ENCODE assay signal across 19 cellular contexts in genomic region chr3:123725652-123726400, GRCh38.
A peak's percentile ranks its signal among the peaks of the same experiment; 100 is the strongest.
DNase-seq lines count a peak whose midpoint lies in the region; ATAC-seq, FAIRE-seq and TF ChIP-seq lines count a peak whose summit lies in the region.
"Had no signal": no experiment of that assay in that cellular context is flagged by ENCODE, and none has a peak within 500 bp of the region (broad histone marks: within the 10 kb centered on the region; RNA-seq: fewer than 3 reads in every experiment).

No MANE protein-coding gene starts in this region.

- no peaks in the 10 kb centered on the region for H3K36me3 Mint-ChIP-seq in MCF 10A (ENCODE audit: insufficient read depth, unreplicated experiment)
- no peaks in the 10 kb centered on the region for H3K36me3 Mint-ChIP-seq in type B pancreatic cell
- no peaks in the 10 kb centered on the region for H3K36me3 Mint-ChIP-seq in CD8-positive, alpha-beta memory T cell
- H3K36me3 Mint-ChIP-seq: activated CD4-positive, alpha-beta memory T cell treated with anti-CD3 and anti-CD28 coated beads for 36 hours had no signal

- H3K27me3 ChIP-seq in breast epithelium (no peaks in the 10 kb centered on the region), ascending aorta (no peaks in the 10 kb centered on the region), foreskin keratinocyte (peaks cover 3% of the 10 kb centered on the region)
- H3K27me3 ChIP-seq in CD8-positive, alpha-beta memory T cell (ENCODE audit: insufficient read depth, low read length, poor library complexity, severe bottlenecking), result no peaks in the 10 kb centered on the region
- H3K27me3 ChIP-seq: SJCRH30 had no signal

- H3K4me1 ChIP-seq in breast epithelium (no peaks in the 10 kb centered on the region), ascending aorta (peaks cover 0 to 25% of the 10 kb centered on the region in 2 donors), foreskin keratinocyte (peaks cover 3% of the 10 kb centered on the region), kidney (ENCODE audit: control insufficient read depth in 1 of 2, insufficient read depth in 1 of 2, low read depth in 1 of 2, low read length in 2 of 2) (peaks cover 0 to 5% of the 10 kb centered on the region in 2 donors)
- no peaks in the 10 kb centered on the region for H3K4me1 ChIP-seq in CD8-positive, alpha-beta memory T cell (ENCODE audit: insufficient read depth, low read length)
- H3K4me1 ChIP-seq: Caco-2 had no signal

- peak; percentile 8 for TF ChIP-seq CTCF in MCF 10A (IDR thresholded peaks at IDR 0.05; ENCODE audit: unreplicated experiment)
- TF ChIP-seq CTCF in breast epithelium (IDR thresholded peaks at IDR 0.05), result no peak
- TF ChIP-seq CTCF in ascending aorta (IDR thresholded peaks at IDR 0.05), result no peak
- TF ChIP-seq CTCF in foreskin keratinocyte (conservative IDR thresholded peaks at IDR 0.05), result no peak
- peak; percentile 50 for TF ChIP-seq CTCF in type B pancreatic cell (conservative IDR thresholded peaks at IDR 0.05)
- no peak for TF ChIP-seq CTCF in kidney (IDR thresholded peaks at IDR 0.05; ENCODE audit: borderline replicate concordance, extremely low read depth, insufficient read depth)

- no TSS peak for BruUV-seq in MCF 10A (replicated peaks; lab: Mats Ljungman, UMichigan)

- POLR2A ChIA-PET in MCF 10A (lab: Yijun Ruan, JAX), result interaction anchor here (0.9 kb wide), 1 partner anchor 235 kb away, joined by 3 read pairs; no protein-coding TSS in a partner anchor
- POLR2A ChIA-PET in CD8-positive, alpha-beta memory T cell (lab: Charles Lee), result no interaction called here

- no peak for FAIRE-seq in kidney (lab: Jason Lieb, UNC)
- FAIRE-seq: colon had no signal

- intact Hi-C loops in MCF 10A (cut with micrococcal nuclease) (loop anchor here (10.0 kb wide), 1 partner anchor 349 kb away; no protein-coding TSS in a partner anchor), breast epithelium (cut with DNase I; ENCODE audit: low total_unique reads) (no loop called here), ascending aorta (cut with DNase I) (no loop called here), kidney (cut with DNase I) (no loop called here)

- H3K9me3 ChIP-seq in breast epithelium (no peaks in the 10 kb centered on the region), ascending aorta (no peaks in the 10 kb centered on the region), kidney (ENCODE audit: control insufficient read depth in 1 of 2, low read length in 2 of 2) (no peaks in the 10 kb centered on the region)
- no peaks in the 10 kb centered on the region for H3K9me3 ChIP-seq in CD8-positive, alpha-beta memory T cell (ENCODE audit: low read length)
- H3K9me3 ChIP-seq: adrenal gland, Caco-2, SJCRH30 had no signal

- H3K27ac Mint-ChIP-seq in MCF 10A (ENCODE audit: low read depth, unreplicated experiment) (no peak overlapping the region), type B pancreatic cell (no peak overlapping the region)
- peak overlapping the region in 1 of 8 donors; percentile 1 for H3K27ac Mint-ChIP-seq in CD8-positive, alpha-beta memory T cell
- H3K27ac Mint-ChIP-seq: activated CD4-positive, alpha-beta memory T cell treated with anti-CD3 and anti-CD28 coated beads for 36 hours; activated T-cell treated with anti-CD3 and anti-CD28 coated beads, Interleukin-2, amount 50 U/mL, for 72 hours had no signal

- ATAC-seq in foreskin keratinocyte (peak; percentile 39), HG02981 (IDR thresholded peaks at IDR 0.05; ENCODE audit: unreplicated experiment) (no peak)
- ATAC-seq: activated T-cell treated with anti-CD3 and anti-CD28 coated beads, Interleukin-2, amount 50 U/mL, for 72 hours; right cardiac atrium had no signal

- H3K36me3 ChIP-seq in breast epithelium (no peaks in the 10 kb centered on the region), ascending aorta (peaks cover 0 to 15% of the 10 kb centered on the region in 2 donors), kidney (ENCODE audit: control insufficient read depth in 1 of 2, insufficient read depth in 2 of 2, low read length in 2 of 2) (peaks cover 0 to under 1% of the 10 kb centered on the region in 2 donors)
- H3K36me3 ChIP-seq in CD8-positive, alpha-beta memory T cell (ENCODE audit: insufficient read depth, low read length), result no peaks in the 10 kb centered on the region
- H3K36me3 ChIP-seq: adrenal gland, SJCRH30 had no signal

- no peak overlapping the region for H3K4me3 Mint-ChIP-seq in MCF 10A (ENCODE audit: unreplicated experiment)
- no peak overlapping the region for H3K4me3 Mint-ChIP-seq in type B pancreatic cell
- H3K4me3 Mint-ChIP-seq in CD8-positive, alpha-beta memory T cell, result no peak overlapping the region
- H3K4me3 Mint-ChIP-seq: activated CD4-positive, alpha-beta memory T cell treated with anti-CD3 and anti-CD28 coated beads for 36 hours; activated T-cell treated with anti-CD3 and anti-CD28 coated beads, Interleukin-2, amount 50 U/mL, for 72 hours had no signal

- H3K4me3 ChIP-seq in breast epithelium, result no peak overlapping the region
- no peak overlapping the region for H3K4me3 ChIP-seq in ascending aorta
- no peak overlapping the region for H3K4me3 ChIP-seq in kidney (ENCODE audit: low read length in 2 of 2)
- H3K4me3 ChIP-seq in CD8-positive, alpha-beta memory T cell (ENCODE audit: low read length), result no peak overlapping the region
- H3K4me3 ChIP-seq: adrenal gland, SJCRH30 had no signal

- H3K27me3 Mint-ChIP-seq in MCF 10A (ENCODE audit: insufficient read depth, unreplicated experiment) (no peaks in the 10 kb centered on the region), type B pancreatic cell (peaks cover 10% of the 10 kb centered on the region)
- peaks cover 21 to 39% of the 10 kb centered on the region in 2 donors for H3K27me3 Mint-ChIP-seq in CD8-positive, alpha-beta memory T cell

- CTCF ChIA-PET in MCF 10A (lab: Yijun Ruan, JAX), result interaction anchor here (0.6 to 5.2 kb wide), 6 partner anchors 25 to 108 kb away, joined by 3 to 33 read pairs (median 3); no protein-coding TSS in a partner anchor
- CTCF ChIA-PET in CD8-positive, alpha-beta memory T cell (lab: Charles Lee), result no interaction called here

- DNase-seq in MCF 10A (ENCODE audit: unreplicated experiment) (no peak), breast epithelium (ENCODE audit: low spot score in 2 of 2) (no peak), ascending aorta (ENCODE audit: low spot score in 2 of 2) (peak in 1 of 2 donors; percentile 59), foreskin keratinocyte (no peak), type B pancreatic cell (ENCODE audit: extremely low spot score, unreplicated experiment) (no peak), kidney (no peak)
- no peak for DNase-seq in CD8-positive, alpha-beta memory T cell
- DNase-seq: activated CD4-positive, alpha-beta memory T cell treated with anti-CD3 and anti-CD28 coated beads for 36 hours; activated T-cell treated with anti-CD3 and anti-CD28 coated beads, Interleukin-2, amount 50 U/mL, for 72 hours; adrenal gland; Caco-2; GDM1; head of caudate nucleus; NCI-H146; NCI-H226; right cardiac atrium; SJCRH30 had no signal

- H3K27ac ChIP-seq in breast epithelium (no peak overlapping the region), ascending aorta (peak overlapping the region; percentile 5 to 21), foreskin keratinocyte (no peak overlapping the region), kidney (ENCODE audit: low read depth in 2 of 2, low read length in 2 of 2) (no peak overlapping the region)
- no peak overlapping the region for H3K27ac ChIP-seq in CD8-positive, alpha-beta memory T cell (ENCODE audit: low read depth, low read length)
- H3K27ac ChIP-seq: adrenal gland, SJCRH30 had no signal

- H3K9ac ChIP-seq in kidney (ENCODE audit: low read length in 2 of 2), result no peak overlapping the region

- TF ChIP-seq POLR2A in breast epithelium (IDR thresholded peaks at IDR 0.05), result no peak

- H3K9me3 Mint-ChIP-seq in MCF 10A (ENCODE audit: unreplicated experiment), result no peaks in the 10 kb centered on the region
- no peaks in the 10 kb centered on the region for H3K9me3 Mint-ChIP-seq in type B pancreatic cell
- H3K9me3 Mint-ChIP-seq in CD8-positive, alpha-beta memory T cell, result no peaks in the 10 kb centered on the region
- H3K9me3 Mint-ChIP-seq: activated CD4-positive, alpha-beta memory T cell treated with anti-CD3 and anti-CD28 coated beads for 36 hours; activated T-cell treated with anti-CD3 and anti-CD28 coated beads, Interleukin-2, amount 50 U/mL, for 72 hours had no signal

- H3K4me1 Mint-ChIP-seq in MCF 10A (ENCODE audit: insufficient read depth, unreplicated experiment), result peaks cover 7% of the 10 kb centered on the region
- peaks cover 7% of the 10 kb centered on the region for H3K4me1 Mint-ChIP-seq in type B pancreatic cell (ENCODE audit: unreplicated experiment)
- H3K4me1 Mint-ChIP-seq in CD8-positive, alpha-beta memory T cell, result peaks cover 0 to 5% (median 0%) of the 10 kb centered on the region in 3 donors

Comparison
In these comparisons a context has a peak if more than half of its experiments do, and no peak if none do; other contexts are left out.
1. CTCF ChIP-seq: peak in MCF 10A (single experiment) and type B pancreatic cell (single experiment); none in breast epithelium (0 of 3), ascending aorta (0 of 3), foreskin keratinocyte (single experiment) and kidney (single experiment).
2. H3K27ac ChIP-seq: peak in ascending aorta (2 of 2); none in breast epithelium (0 of 2), foreskin keratinocyte (single experiment), kidney (0 of 2) and CD8-positive, alpha-beta memory T cell (single experiment).